ENCODE assay signal across 1 cellular context in genomic region chr14:69317780-69318179, GRCh38.
TF ChIP-seq lines count a peak whose summit lies in the region.

No MANE protein-coding gene starts in this region.

TF ChIP-seq in K562, 482 proteins besides CTCF, POLR2A, EP300 and RAD21:
- TF ChIP-seq, protein P1, sequence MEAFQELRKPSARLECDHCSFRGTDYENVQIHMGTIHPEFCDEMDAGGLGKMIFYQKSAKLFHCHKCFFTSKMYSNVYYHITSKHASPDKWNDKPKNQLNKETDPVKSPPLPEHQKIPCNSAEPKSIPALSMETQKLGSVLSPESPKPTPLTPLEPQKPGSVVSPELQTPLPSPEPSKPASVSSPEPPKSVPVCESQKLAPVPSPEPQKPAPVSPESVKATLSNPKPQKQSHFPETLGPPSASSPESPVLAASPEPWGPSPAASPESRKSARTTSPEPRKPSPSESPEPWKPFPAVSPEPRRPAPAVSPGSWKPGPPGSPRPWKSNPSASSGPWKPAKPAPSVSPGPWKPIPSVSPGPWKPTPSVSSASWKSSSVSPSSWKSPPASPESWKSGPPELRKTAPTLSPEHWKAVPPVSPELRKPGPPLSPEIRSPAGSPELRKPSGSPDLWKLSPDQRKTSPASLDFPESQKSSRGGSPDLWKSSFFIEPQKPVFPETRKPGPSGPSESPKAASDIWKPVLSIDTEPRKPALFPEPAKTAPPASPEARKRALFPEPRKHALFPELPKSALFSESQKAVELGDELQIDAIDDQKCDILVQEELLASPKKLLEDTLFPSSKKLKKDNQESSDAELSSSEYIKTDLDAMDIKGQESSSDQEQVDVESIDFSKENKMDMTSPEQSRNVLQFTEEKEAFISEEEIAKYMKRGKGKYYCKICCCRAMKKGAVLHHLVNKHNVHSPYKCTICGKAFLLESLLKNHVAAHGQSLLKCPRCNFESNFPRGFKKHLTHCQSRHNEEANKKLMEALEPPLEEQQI (IDR thresholded peaks at IDR 0.05): no peak
- TF ChIP-seq DEAF1 (CRISPR knock-in tag; IDR thresholded peaks at IDR 0.05) (no peak), DACH1 (IDR thresholded peaks at IDR 0.05; ENCODE audit: partially characterized antibody) (no peak), ZNF23 (CRISPR knock-in tag; IDR thresholded peaks at IDR 0.05) (no peak), NFIC (IDR thresholded peaks at IDR 0.05) (peak; percentile 42), CEBPB (tag; IDR thresholded peaks at IDR 0.05) (no peak), ESRRB (CRISPR knock-in tag; IDR thresholded peaks at IDR 0.05; ENCODE audit: borderline replicate concordance) (no peak), HNRNPUL1 (IDR thresholded peaks at IDR 0.05; ENCODE audit: low read length) (no peak), ELK3 (CRISPR knock-in tag; IDR thresholded peaks at IDR 0.05) (no peak), HINFP (tag; conservative IDR thresholded peaks at IDR 0.05; ENCODE audit: low read depth) (no peak), NR2C2 (CRISPR knock-in tag; IDR thresholded peaks at IDR 0.05) (no peak), NR2C2 (tag; IDR thresholded peaks at IDR 0.05) (peak; percentile 51; the same call in 1 of the 2 replicates), NR2C1 (IDR thresholded peaks at IDR 0.05) (no peak), NR2C1 (tag; IDR thresholded peaks at IDR 0.05) (no peak), NBN (IDR thresholded peaks at IDR 0.05; ENCODE audit: low read depth) (no peak)
TF ChIP-seq in K562: peak in this region for 2.
